Comparison of ENCODE assay signal across 13 cellular contexts in the genomic region with DNA sequence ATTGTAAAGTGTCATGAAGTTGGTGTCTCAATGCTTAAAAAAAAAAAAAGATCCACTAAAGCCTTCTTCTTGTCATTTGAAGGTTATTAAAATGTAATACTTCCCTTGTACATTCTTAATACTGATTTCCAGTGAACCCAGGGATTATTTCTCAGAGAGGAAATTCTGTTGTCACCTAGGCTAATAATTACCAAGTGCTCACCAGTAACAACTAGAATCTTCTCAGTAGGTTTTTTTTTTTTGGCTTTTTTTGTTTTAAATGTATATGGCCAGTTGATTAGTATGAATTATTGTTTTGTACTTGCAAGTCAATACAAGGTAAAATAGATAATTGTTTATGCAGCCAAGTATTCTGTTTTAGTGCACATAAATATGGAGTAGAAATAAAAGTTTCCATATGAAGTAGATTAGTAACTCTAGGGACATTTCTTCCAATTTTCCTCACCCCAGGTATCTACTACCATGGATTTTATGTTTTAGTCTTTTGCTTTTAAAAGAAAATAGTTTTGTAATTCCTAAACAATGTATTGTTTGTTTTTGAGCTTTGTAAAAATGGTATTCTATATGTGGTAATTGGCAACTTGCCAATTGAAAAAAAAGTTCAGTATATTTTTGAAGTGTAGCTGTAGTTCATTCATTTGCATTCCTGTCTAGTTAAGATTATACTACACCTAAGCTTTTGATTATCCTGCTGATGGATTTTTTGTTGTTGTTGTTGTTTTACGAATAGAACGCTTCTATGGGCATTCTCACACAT. TPM values are rescaled to one million over a fixed set of nuclear protein-coding genes. Genes with fewer than 3 reads are reported as not detected.
DNase-seq lines count a peak whose midpoint lies in the region; ATAC-seq, FAIRE-seq and TF ChIP-seq lines count a peak whose summit lies in the region.
"Had no signal": no experiment of that assay in that cellular context is flagged by ENCODE, and none has a peak within 500 bp of the region (broad histone marks: within the 10 kb centered on the region; RNA-seq: fewer than 3 reads in every experiment).

No MANE protein-coding gene starts in this region.

- H3K27me3 ChIP-seq in left ventricle myocardium inferior (ENCODE audit: low read depth), result no peaks in the 10 kb centered on the region
- no peaks in the 10 kb centered on the region for H3K27me3 ChIP-seq in astrocyte (ENCODE audit: insufficient read depth, low read length)
- no peaks in the 10 kb centered on the region for H3K27me3 ChIP-seq in osteoblast (ENCODE audit: insufficient read depth, low read length)
- H3K27me3 ChIP-seq in vagina, result no peaks in the 10 kb centered on the region
- H3K27me3 ChIP-seq in trophoblast cell (ENCODE audit: insufficient read depth, low read length), result no peaks in the 10 kb centered on the region
- H3K27me3 ChIP-seq: pancreas had no signal

- no CpG with 5 or more reads among the region's 2 CpGs for WGBS in trophoblast cell (ENCODE audit: extremely low coverage, insufficient coverage, insufficient read length)

- no peak overlapping the region for H2BK5ac ChIP-seq in trophoblast cell (ENCODE audit: low read depth, low read length, poor library complexity)

- H3K27me3 Mint-ChIP-seq in astrocyte (ENCODE audit: low read depth, unreplicated experiment), result no peaks in the 10 kb centered on the region

- intact Hi-C loops in left ventricle myocardium inferior (cut with micrococcal nuclease), result no loop called here
- intact Hi-C loops in cardiac septum (cut with DNase I), result no loop called here
- intact Hi-C loops in vagina (cut with DNase I), result no loop called here

- H3K4me1 ChIP-seq in left ventricle myocardium inferior (peaks cover 100% of the 10 kb centered on the region), astrocyte (ENCODE audit: insufficient read depth, low read length) (peaks cover 45% of the 10 kb centered on the region), osteoblast (ENCODE audit: insufficient read depth, low read length) (peaks cover 47% of the 10 kb centered on the region), vagina (peaks cover 85% of the 10 kb centered on the region), trophoblast cell (ENCODE audit: control insufficient read depth in 1 of 2, insufficient read depth in 2 of 2, low read length in 2 of 2) (peaks cover 3% of the 10 kb centered on the region in 2 experiments)

- H3K18ac ChIP-seq in trophoblast cell (ENCODE audit: low read length), result no peak overlapping the region

- H3K4me2 ChIP-seq in astrocyte (ENCODE audit: low read length) (peak overlapping the region; percentile 69), osteoblast (ENCODE audit: insufficient read depth, low read length) (peak overlapping the region; percentile 61), trophoblast cell (ENCODE audit: low read length) (no peak overlapping the region)

- FAIRE-seq in astrocyte (lab: Jason Lieb, UNC), result no peak
- FAIRE-seq: colon, pancreas had no signal

- H2AFZ ChIP-seq in astrocyte (ENCODE audit: low read depth, low read length) (no peak overlapping the region), osteoblast (ENCODE audit: low read length) (no peak overlapping the region), trophoblast cell (ENCODE audit: insufficient read depth, low read length, poor library complexity) (no peak overlapping the region)

- no peak overlapping the region for H4K91ac ChIP-seq in trophoblast cell (ENCODE audit: low read depth, low read length)

- TF ChIP-seq CTCF in left ventricle myocardium inferior (IDR thresholded peaks at IDR 0.05; ENCODE audit: borderline replicate concordance) (no peak), astrocyte (IDR thresholded peaks at IDR 0.05; ENCODE audit: insufficient read depth, low read depth, low read length) (no peak), osteoblast (IDR thresholded peaks at IDR 0.05; ENCODE audit: extremely low read depth, low read depth, low read length) (no peak), vagina (IDR thresholded peaks at IDR 0.05) (no peak)

- H3K36me3 Mint-ChIP-seq in astrocyte (ENCODE audit: low read depth, unreplicated experiment), result peaks cover 1% of the 10 kb centered on the region

- peaks cover 63% of the 10 kb centered on the region for H3K4me1 Mint-ChIP-seq in astrocyte (ENCODE audit: low read depth, unreplicated experiment)

- H3K4me3 Mint-ChIP-seq in astrocyte (ENCODE audit: unreplicated experiment), result peak overlapping the region; percentile 31

- H3K23ac ChIP-seq in trophoblast cell (ENCODE audit: low read length), result no peak overlapping the region

- no peaks in the 10 kb centered on the region for H3K36me3 ChIP-seq in left ventricle myocardium inferior
- H3K36me3 ChIP-seq in astrocyte (ENCODE audit: insufficient read depth, low read length), result no peaks in the 10 kb centered on the region
- no peaks in the 10 kb centered on the region for H3K36me3 ChIP-seq in osteoblast (ENCODE audit: insufficient read depth, low read length)
- no peaks in the 10 kb centered on the region for H3K36me3 ChIP-seq in vagina
- H3K36me3 ChIP-seq in trophoblast cell (ENCODE audit: control insufficient read depth in 1 of 2, insufficient read depth in 2 of 2, low read length in 2 of 2), result no peaks in the 10 kb centered on the region
- H3K36me3 ChIP-seq: pancreas had no signal

- H2AK5ac ChIP-seq in trophoblast cell (ENCODE audit: low read length), result no peak overlapping the region

- H3K4me3 ChIP-seq in left ventricle myocardium inferior (no peak overlapping the region), astrocyte (ENCODE audit: insufficient read depth, low read depth, low read length) (no peak overlapping the region), osteoblast (ENCODE audit: insufficient read depth, low read length) (peak overlapping the region; percentile 19), vagina (no peak overlapping the region), trophoblast cell (ENCODE audit: low read depth, low read length) (no peak overlapping the region)
- H3K4me3 ChIP-seq: pancreas, SK-N-MC had no signal

- no peak overlapping the region for H4K12ac ChIP-seq in trophoblast cell (ENCODE audit: low read depth, low read length)

- H4K20me1 ChIP-seq in astrocyte (ENCODE audit: insufficient read depth, low read length), result peaks cover 18% of the 10 kb centered on the region
- peaks cover 14% of the 10 kb centered on the region for H4K20me1 ChIP-seq in osteoblast (ENCODE audit: insufficient read depth, low read length)

- H3K27ac ChIP-seq in left ventricle myocardium inferior (replicated peaks), result peak overlapping the region; percentile 61
- peak overlapping the region; percentile 93 for H3K27ac ChIP-seq in astrocyte (ENCODE audit: low read depth, low read length)
- H3K27ac ChIP-seq in osteoblast (ENCODE audit: low read depth, low read length), result peak overlapping the region; percentile 96
- H3K27ac ChIP-seq in vagina, result peak overlapping the region; percentile 16
- H3K27ac ChIP-seq in trophoblast cell (ENCODE audit: low read depth, low read length), result no peak overlapping the region
- H3K27ac ChIP-seq: epithelial cell of prostate, SK-N-MC had no signal

- H3K9ac ChIP-seq in astrocyte (ENCODE audit: low read length) (peak overlapping the region; percentile 79), trophoblast cell (ENCODE audit: low read length) (no peak overlapping the region)

- H3K9me3 ChIP-seq in left ventricle myocardium inferior (replicated peaks) (no peaks in the 10 kb centered on the region), astrocyte (ENCODE audit: insufficient read depth, low read depth, low read length) (no peaks in the 10 kb centered on the region), osteoblast (ENCODE audit: low read depth, low read length) (no peaks in the 10 kb centered on the region), vagina (no peaks in the 10 kb centered on the region), trophoblast cell (ENCODE audit: insufficient read depth, low read depth, low read length) (no peaks in the 10 kb centered on the region)
- H3K9me3 ChIP-seq: pancreas had no signal

- H3K4ac ChIP-seq in trophoblast cell (ENCODE audit: low read depth, low read length), result no peak overlapping the region

- H3K79me2 ChIP-seq in astrocyte (ENCODE audit: insufficient read depth, low read length) (peaks cover 100% of the 10 kb centered on the region), osteoblast (ENCODE audit: insufficient read depth, low read length) (peaks cover 98% of the 10 kb centered on the region), trophoblast cell (ENCODE audit: control insufficient read depth, insufficient read depth, low read length, poor library complexity) (peaks cover 2% of the 10 kb centered on the region)

- no peak overlapping the region for H2BK12ac ChIP-seq in trophoblast cell (ENCODE audit: low read length)

- H3K9me3 Mint-ChIP-seq in astrocyte (ENCODE audit: unreplicated experiment), result no peaks in the 10 kb centered on the region

- DNase-seq in left ventricle myocardium inferior (no peak), cardiac septum (ENCODE audit: low spot score) (no peak), astrocyte (ENCODE audit: low read depth) (no peak), osteoblast (ENCODE audit: insufficient read length, low spot score, missing footprints) (no peak), vagina (ENCODE audit: extremely low spot score in 2 of 2) (no peak), T1000 (lab: John Stamatoyannopoulos, UW) (no peak), trophoblast cell (no peak)
- DNase-seq: NCI-H1105, pancreas had no signal

- ATAC-seq in HG02885 (IDR thresholded peaks at IDR 0.05; ENCODE audit: poor library complexity, unreplicated experiment), result no peak

- no peak overlapping the region for H4K8ac ChIP-seq in trophoblast cell (ENCODE audit: low read depth, low read length)

- no peak overlapping the region for H3K14ac ChIP-seq in trophoblast cell (ENCODE audit: low read length)

- H3K27ac Mint-ChIP-seq in astrocyte (ENCODE audit: unreplicated experiment), result peak overlapping the region; percentile 90

- TF ChIP-seq POLR2A in vagina (IDR thresholded peaks at IDR 0.05), result no peak

- H2BK120ac ChIP-seq in trophoblast cell (ENCODE audit: insufficient read depth, low read length, poor library complexity), result no peak overlapping the region

- peaks cover 2% of the 10 kb centered on the region for H3K79me1 ChIP-seq in trophoblast cell (ENCODE audit: low read length)

RNA-seq across cellular contexts. Expression of a gene that starts 21.9 kb away (rescaled TPM):
- total RNA-seq in left ventricle myocardium inferior (84.1 TPM), cardiac septum (104 TPM), astrocyte (270 and 284 TPM in 2 replicates), osteoblast (903 and 966 TPM in 2 replicates), vagina (217 TPM)
- polyA plus RNA-seq in trophoblast cell (2013), result 230 and 236 TPM in 2 replicates
